ENCODE assay signal across 9 cellular contexts in the genomic region with DNA sequence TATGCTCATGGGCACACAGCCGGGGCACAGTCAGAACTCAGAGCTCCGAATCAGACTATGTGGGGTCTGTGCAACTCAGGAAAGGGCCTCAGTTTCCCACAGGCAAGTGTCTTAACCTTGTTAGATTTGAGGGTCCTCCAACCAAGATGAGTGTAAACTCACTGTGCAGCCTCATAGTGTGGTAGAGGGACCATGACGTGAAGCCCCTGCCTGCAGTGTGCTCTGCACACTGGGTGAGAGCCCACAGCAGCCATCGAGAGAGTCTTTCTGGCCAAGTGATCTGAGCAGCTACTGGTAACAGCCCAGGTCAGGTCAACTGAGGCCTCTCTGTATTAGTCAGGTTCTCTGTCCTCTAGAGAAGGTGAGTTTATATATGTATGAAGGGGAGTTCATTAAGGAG. TPM values are rescaled to one million over a fixed set of nuclear protein-coding genes. Genes with fewer than 3 reads are reported as not detected.
"Had no signal": no experiment of that assay in that cellular context is flagged by ENCODE, and none has a peak within 500 bp of the region (broad histone marks: within the 10 kb centered on the region; RNA-seq: fewer than 3 reads in every experiment).

No MANE protein-coding gene starts in this region.

- H3K36me3 ChIP-seq: HAP-1 had no signal

- H3K4me1 ChIP-seq: HAP-1 had no signal

- H3K9ac ChIP-seq: GM23248 had no signal

- DNase-seq: GM23248, GOT3, H7, HFFc6, IMR-90 had no signal

- H3K4me3 ChIP-seq: GM23248, HAP-1 had no signal

- H3K27ac Mint-ChIP-seq: HFFc6 had no signal

- H3K4me3 Mint-ChIP-seq: HFFc6 had no signal

- H3K27ac ChIP-seq: GM23248 had no signal

- ATAC-seq: HCT116 had no signal

- H3K9me3 ChIP-seq: HAP-1 had no signal

RNA-seq across cellular contexts. Expression of a gene that starts 0.6 kb away (rescaled TPM):
- total RNA-seq: GM23248, H7, IMR-90 had no signal

RNA-seq across cellular contexts. Expression of a gene that starts 53.6 kb away (rescaled TPM):
- total RNA-seq: GM23248, H4, H7, HFFc6, HT-29, IMR-90 had no signal
